Comparison of ENCODE assay signal across 29 cellular contexts in genomic region chr1:121452484-121452883, GRCh38.
"Had no signal": no experiment of that assay in that cellular context is flagged by ENCODE, and none has a peak within 500 bp of the region (broad histone marks: within the 10 kb centered on the region; RNA-seq: fewer than 3 reads in every experiment).

No MANE protein-coding gene starts in this region.

- H3K79me2 ChIP-seq: hepatocyte had no signal

- H3K4me3 ChIP-seq: colonic mucosa, coronary artery, dorsolateral prefrontal cortex, esophagus muscularis mucosa, esophagus squamous epithelium, gastrocnemius medialis, gastroesophageal sphincter, heart left ventricle, heart right ventricle, hepatocyte had no signal

- H3K27me3 ChIP-seq: colonic mucosa, dorsolateral prefrontal cortex, esophagus muscularis mucosa, esophagus squamous epithelium, gastrocnemius medialis, heart left ventricle, heart right ventricle, hepatocyte had no signal

- FAIRE-seq: endometrium, endothelial cell of umbilical vein, frontal cortex had no signal

- H3K27ac Mint-ChIP-seq: dendritic cell treated with granulocyte-macrophage colony-stimulating factor and Interleukin-4, amounts not matched to agents 40 ng/mL and 50 ng/mL, for 4 days; effector memory CD8-positive, alpha-beta T cell; endodermal cell had no signal

- H3K9me3 ChIP-seq: colonic mucosa, esophagus muscularis mucosa, esophagus squamous epithelium, gastrocnemius medialis, gastroesophageal sphincter had no signal

- H3K9me3 Mint-ChIP-seq: dendritic cell treated with granulocyte-macrophage colony-stimulating factor and Interleukin-4, amounts not matched to agents 40 ng/mL and 50 ng/mL, for 4 days; endodermal cell had no signal

- DNase-seq: colonic mucosa; cortex of kidney; dermis blood vessel endothelial cell; dorsolateral prefrontal cortex; effector CD4-positive, alpha-beta T cell; effector CD8-positive, alpha-beta T cell; effector memory CD4-positive, alpha-beta T cell; effector memory CD8-positive, alpha-beta T cell; endodermal cell; erythroblast; esophagus squamous epithelium; foreskin fibroblast; foreskin keratinocyte; foreskin melanocyte; gastrocnemius medialis; glutamatergic neuron; head of caudate nucleus; heart left ventricle; heart right ventricle had no signal

- H3K27ac ChIP-seq: colonic mucosa, coronary artery, dorsolateral prefrontal cortex, epithelial cell of prostate, esophagus muscularis mucosa, esophagus squamous epithelium, foreskin keratinocyte, gastrocnemius medialis, gastroesophageal sphincter, heart left ventricle, heart right ventricle, hepatocyte had no signal

- H3K27me3 Mint-ChIP-seq: dendritic cell treated with granulocyte-macrophage colony-stimulating factor and Interleukin-4, amounts not matched to agents 40 ng/mL and 50 ng/mL, for 4 days; effector memory CD8-positive, alpha-beta T cell had no signal

- H3K4me2 ChIP-seq: hepatocyte had no signal

- H3K4me1 ChIP-seq: colonic mucosa, esophagus muscularis mucosa, esophagus squamous epithelium, foreskin keratinocyte, gastrocnemius medialis, gastroesophageal sphincter, heart left ventricle, heart right ventricle had no signal

- H2AFZ ChIP-seq: hepatocyte had no signal

- ATAC-seq: effector memory CD8-positive, alpha-beta T cell; esophagus mucosa; foreskin keratinocyte; gastrocnemius medialis; gastroesophageal sphincter; heart left ventricle; heart right ventricle had no signal

- H3K4me3 Mint-ChIP-seq: dendritic cell treated with granulocyte-macrophage colony-stimulating factor and Interleukin-4, amounts not matched to agents 40 ng/mL and 50 ng/mL, for 4 days; effector memory CD8-positive, alpha-beta T cell; endodermal cell had no signal

- H3K36me3 ChIP-seq: colonic mucosa, esophagus muscularis mucosa, esophagus squamous epithelium, gastrocnemius medialis, gastroesophageal sphincter, heart left ventricle, heart right ventricle had no signal
